Comparison of ENCODE assay signal across 17 cellular contexts in the genomic region with DNA sequence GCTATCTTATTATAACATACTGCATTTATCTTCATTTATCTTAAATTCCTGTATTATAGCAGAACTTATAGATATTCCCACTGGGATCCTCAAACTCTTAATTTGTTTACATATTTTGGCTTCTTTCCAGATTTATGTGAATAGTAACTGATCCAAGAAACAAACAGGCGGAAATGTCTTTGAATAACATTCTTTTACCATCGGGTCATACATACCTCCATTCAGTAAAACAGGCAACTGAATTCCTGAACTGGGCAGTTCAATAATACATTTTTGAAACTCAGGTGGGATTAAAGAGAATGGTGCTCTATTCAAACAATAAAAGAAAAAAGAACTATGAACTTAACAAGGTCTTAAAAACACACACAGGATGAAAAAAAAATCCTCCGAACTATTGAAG.
DNase-seq lines count a peak whose midpoint lies in the region; ATAC-seq, FAIRE-seq and TF ChIP-seq lines count a peak whose summit lies in the region.
"Had no signal": no experiment of that assay in that cellular context is flagged by ENCODE, and none has a peak within 500 bp of the region (broad histone marks: within the 10 kb centered on the region; RNA-seq: fewer than 3 reads in every experiment).

No MANE protein-coding gene starts in this region.

- H3K9ac ChIP-seq in colonic mucosa (ENCODE audit: low read depth in 2 of 2, low read length in 2 of 2): no peak overlapping the region
- H3K9ac ChIP-seq: BLaER1 treated with 17β-estradiol and CSF1 and Interleukin-3, amounts not matched to agents 10 nM and 100 nM had no signal

- peaks cover 8% of the 10 kb centered on the region for H3K4me1 Mint-ChIP-seq in nephron

- no peak for ATAC-seq in GM19452 (IDR thresholded peaks at IDR 0.05; ENCODE audit: unreplicated experiment)

- no peaks in the 10 kb centered on the region for H3K36me3 Mint-ChIP-seq in nephron (ENCODE audit: low read depth)

- WGBS in small intestine, 3 donors: 31 to 48% (median 33%) methylated on average over 3 of the region's 3 CpGs

- no peaks in the 10 kb centered on the region for H3K27me3 Mint-ChIP-seq in nephron (ENCODE audit: low read depth)

- H3K27ac ChIP-seq in colonic mucosa (no peak overlapping the region), small intestine (ENCODE audit: low read depth in 1 of 2, low read length in 1 of 2) (no peak overlapping the region)
- H3K27ac ChIP-seq: BLaER1 treated with 17β-estradiol and CSF1 and Interleukin-3, amounts not matched to agents 10 nM and 100 nM; suprapubic skin had no signal

- no peak for FAIRE-seq in small intestine (lab: Jason Lieb, UNC)

- H3K9me3 ChIP-seq in colonic mucosa (no peaks in the 10 kb centered on the region), small intestine (ENCODE audit: control insufficient read depth, low read depth) (no peaks in the 10 kb centered on the region)
- H3K9me3 ChIP-seq: BLaER1 treated with 17β-estradiol and CSF1 and Interleukin-3, amounts not matched to agents 10 nM and 100 nM; HAP-1; suprapubic skin had no signal

- H3K4me3 ChIP-seq in colonic mucosa: no peak overlapping the region
- H3K4me3 ChIP-seq in small intestine (ENCODE audit: low read depth in 1 of 2, low read length in 2 of 2): no peak overlapping the region
- H3K4me3 ChIP-seq: BLaER1 treated with 17β-estradiol and CSF1 and Interleukin-3, amounts not matched to agents 10 nM and 100 nM; HAP-1; suprapubic skin had no signal

- H3K9me3 Mint-ChIP-seq in nephron: peaks cover 7% of the 10 kb centered on the region

- H3K36me3 ChIP-seq in colonic mucosa (no peaks in the 10 kb centered on the region), small intestine (ENCODE audit: control insufficient read depth in 2 of 2, insufficient read depth in 2 of 2, low read length in 2 of 2) (no peaks in the 10 kb centered on the region)
- H3K36me3 ChIP-seq: BLaER1 treated with 17β-estradiol and CSF1 and Interleukin-3, amounts not matched to agents 10 nM and 100 nM; HAP-1; suprapubic skin had no signal

- H3K27ac Mint-ChIP-seq in nephron: peak overlapping the region in 2 of 3 experiments; percentile 37 to 66

- DNase-seq in EL (peak; percentile 49), NCI-H69 (lab: John Stamatoyannopoulos, UW) (peak; percentile 8), dermis blood vessel endothelial cell (peak; percentile 88), colonic mucosa (no peak), HuH-7.5 (ENCODE audit: low spot score) (no peak), small intestine (no peak)
- DNase-seq: central memory CD4-positive, alpha-beta T cell; DND-41; glutamatergic neuron; Kasumi-1; NCI-H1930; SIG-M5 had no signal

- H3K27me3 ChIP-seq in colonic mucosa (no peaks in the 10 kb centered on the region), small intestine (ENCODE audit: control insufficient read depth in 2 of 2, insufficient read depth in 2 of 2, low read length in 2 of 2) (no peaks in the 10 kb centered on the region)
- H3K27me3 ChIP-seq: BLaER1 treated with 17β-estradiol and CSF1 and Interleukin-3, amounts not matched to agents 10 nM and 100 nM; suprapubic skin had no signal

- intact Hi-C loops in colonic mucosa (cut with DNase I): loop anchor here (10.0 kb wide), 1 partner anchor 341 kb away; a partner anchor contains a TSS

- H3K4me3 Mint-ChIP-seq in nephron: no peak overlapping the region

- TF ChIP-seq CTCF in nephron (IDR thresholded peaks at IDR 0.05; ENCODE audit: unreplicated experiment in 3 of 3) (no peak), colonic mucosa (IDR thresholded peaks at IDR 0.05) (no peak)

- H3K4me1 ChIP-seq in colonic mucosa (no peaks in the 10 kb centered on the region), small intestine (ENCODE audit: control insufficient read depth in 2 of 2, insufficient read depth in 1 of 2, low read depth in 1 of 2, low read length in 1 of 2) (no peaks in the 10 kb centered on the region)
- H3K4me1 ChIP-seq: BLaER1 treated with 17β-estradiol and CSF1 and Interleukin-3, amounts not matched to agents 10 nM and 100 nM; suprapubic skin had no signal

Comparison
In these comparisons a context has a peak if more than half of its experiments do, and no peak if none do; other contexts are left out.
1. DNase-seq: peak in EL (single experiment), NCI-H69 (single experiment) and dermis blood vessel endothelial cell (single experiment); none in colonic mucosa (single experiment), HuH-7.5 (single experiment) and small intestine (single experiment).